ENCODE assay signal across 8 cellular contexts in the genomic region with DNA sequence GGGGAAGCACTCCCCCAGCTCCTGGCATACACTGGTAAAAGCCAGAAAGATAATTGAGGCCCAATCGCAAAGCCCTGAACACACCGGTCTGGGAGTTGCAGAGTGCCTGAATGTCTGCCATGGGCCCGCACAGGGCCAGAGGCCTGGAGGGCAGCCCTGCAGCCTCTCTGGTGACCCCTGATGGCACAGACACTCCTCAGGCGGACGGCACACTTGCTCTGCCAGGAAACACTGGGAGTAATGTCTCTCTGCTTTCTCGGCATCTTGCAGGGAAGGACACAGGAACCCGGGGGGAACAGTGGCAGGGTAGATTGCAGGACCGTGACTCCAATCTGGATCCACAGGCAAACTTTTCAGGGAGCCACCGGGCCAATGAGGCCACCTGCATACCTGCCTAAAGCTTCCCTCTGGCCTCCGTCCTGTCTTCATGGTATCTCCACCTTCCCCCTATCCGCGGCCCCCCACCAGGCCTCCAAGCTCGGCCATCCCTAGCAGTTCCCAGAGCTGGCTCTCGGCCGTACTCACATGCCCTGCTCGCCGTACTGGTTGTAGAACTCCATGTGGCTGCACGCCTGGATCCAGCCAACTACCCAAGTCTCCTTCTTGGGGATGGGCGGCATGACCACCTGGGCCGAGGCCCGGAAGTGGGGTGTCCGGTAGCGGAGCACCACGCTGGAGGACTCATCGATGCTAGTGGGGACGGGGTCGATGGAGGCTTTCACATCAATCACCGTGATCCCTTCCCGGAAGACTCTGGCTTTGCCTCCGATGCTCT. TPM values are rescaled to one million over a fixed set of nuclear protein-coding genes. Genes with fewer than 3 reads are reported as not detected.
A peak's percentile ranks its signal among the peaks of the same experiment; 100 is the strongest.
DNase-seq lines count a peak whose midpoint lies in the region; ATAC-seq and TF ChIP-seq lines count a peak whose summit lies in the region.

No MANE protein-coding gene starts in this region.

- TF ChIP-seq CTCF in GM12874 (IDR thresholded peaks at IDR 0.05; ENCODE audit: insufficient read depth, low read depth, low read length): peak; percentile 66
- peak; percentile 69 for TF ChIP-seq CTCF in endodermal cell (conservative IDR thresholded peaks at IDR 0.05)
- TF ChIP-seq CTCF in prostate gland (IDR thresholded peaks at IDR 0.05): no peak

- no peaks in the 10 kb centered on the region for H3K36me3 Mint-ChIP-seq in endodermal cell (ENCODE audit: low read depth)

- ATAC-seq in HG03045 (IDR thresholded peaks at IDR 0.05; ENCODE audit: unreplicated experiment) (no peak), HG03571 (IDR thresholded peaks at IDR 0.05; ENCODE audit: unreplicated experiment) (no peak)

- H3K4me3 Mint-ChIP-seq in endodermal cell: peak overlapping the region; percentile 55

- H3K36me3 ChIP-seq in NT2/D1 (ENCODE audit: insufficient read depth, insufficient read length, low read length) (no peaks in the 10 kb centered on the region), endodermal cell (ENCODE audit: control insufficient read depth, insufficient read depth, low read length) (no peaks in the 10 kb centered on the region), prostate gland (no peaks in the 10 kb centered on the region)

- H3K27ac ChIP-seq in endodermal cell (ENCODE audit: low read depth, low read length) (no peak overlapping the region), prostate gland (no peak overlapping the region)

- H3K4me3 ChIP-seq in NT2/D1 (ENCODE audit: insufficient read length, low read depth): no peak overlapping the region
- H3K4me3 ChIP-seq in endodermal cell (ENCODE audit: low read length): no peak overlapping the region
- peak overlapping the region; percentile 47 to 63 for H3K4me3 ChIP-seq in prostate gland

- 86 to 87% methylated on average over 28 to 30 of the region's 30 CpGs for WGBS in endodermal cell (ENCODE audit: insufficient coverage in 1 of 2, insufficient read length in 1 of 2), 2 experiments
- WGBS in prostate gland: 86% methylated on average over 30 of the region's 30 CpGs

- peaks cover 15% of the 10 kb centered on the region for H3K4me1 Mint-ChIP-seq in endodermal cell

- TF ChIP-seq POLR2A in prostate gland (IDR thresholded peaks at IDR 0.05): no peak

- no peak overlapping the region for H3K27ac Mint-ChIP-seq in endodermal cell

- H3K9me3 ChIP-seq in NT2/D1 (ENCODE audit: insufficient read depth, low read length) (no peaks in the 10 kb centered on the region), endodermal cell (ENCODE audit: control insufficient read depth, low read length) (no peaks in the 10 kb centered on the region), prostate gland (no peaks in the 10 kb centered on the region)

- peaks cover 25% of the 10 kb centered on the region for H3K27me3 Mint-ChIP-seq in endodermal cell (ENCODE audit: insufficient read depth)

- no peaks in the 10 kb centered on the region for H3K9me3 Mint-ChIP-seq in endodermal cell

- intact Hi-C loops in prostate gland (cut with DNase I): loop anchor here (5.0 kb wide), 1 partner anchor 52 kb away; no protein-coding TSS in a partner anchor

- H3K9ac ChIP-seq in NT2/D1 (ENCODE audit: insufficient read length, low read depth) (peak overlapping the region; percentile 53), endodermal cell (ENCODE audit: extremely low read depth, low read length, poor library complexity, severe bottlenecking) (no peak overlapping the region)

- H3K27me3 ChIP-seq in NT2/D1 (ENCODE audit: insufficient read depth, insufficient read length) (peaks cover 17% of the 10 kb centered on the region), endodermal cell (ENCODE audit: control insufficient read depth, insufficient read depth, low read length, poor library complexity, severe bottlenecking) (peaks cover 16% of the 10 kb centered on the region), prostate gland (replicated peaks; ENCODE audit: insufficient read depth) (no peaks in the 10 kb centered on the region)

- peaks cover 31% of the 10 kb centered on the region for H3K4me1 ChIP-seq in NT2/D1 (ENCODE audit: insufficient read depth, insufficient read length)
- H3K4me1 ChIP-seq in endodermal cell (ENCODE audit: control insufficient read depth, insufficient read depth, low read length): no peaks in the 10 kb centered on the region
- no peaks in the 10 kb centered on the region for H3K4me1 ChIP-seq in prostate gland (replicated peaks)

- no peak for DNase-seq in NT2/D1 (ENCODE audit: low read depth, low spot score)
- peak; percentile 83 for DNase-seq in endodermal cell
- DNase-seq in prostate gland (ENCODE audit: low spot score): no peak
- DNase-seq in NCI-H345 treated with DMSO at 0.1 percent for 48 hours (lab: John Stamatoyannopoulos, UW; ENCODE audit: unreplicated experiment): no peak
- no peak for DNase-seq in mesenteric fat pad (ENCODE audit: low spot score)

RNA-seq across cellular contexts. Expression of a gene that starts 0.8 kb away (rescaled TPM):
- 1 to 10 TPM; 5.5 to 5.6 TPM for total RNA-seq in endodermal cell
- 3.0 TPM for polyA plus RNA-seq in endodermal cell (2013, experiment 1 of 2)
- polyA plus RNA-seq in endodermal cell (2013, experiment 2 of 2): 2.8 TPM
- total RNA-seq in prostate gland: 10 to 100 TPM in 1 of 2 donors, under 1 TPM in 1; 0.73 to 16.4 TPM
- 6.3 TPM for total RNA-seq in mesenteric fat pad

RNA-seq across cellular contexts. Expression of a gene that starts 14.0 kb away (rescaled TPM):
- 1 to 10 TPM; 4.1 to 5.6 TPM for total RNA-seq in endodermal cell
- 3.6 TPM for polyA plus RNA-seq in endodermal cell (2013, experiment 1 of 2)
- 3.0 TPM for polyA plus RNA-seq in endodermal cell (2013, experiment 2 of 2)
- total RNA-seq in prostate gland: 10 to 100 TPM in 1 of 2 donors, 1 to 10 TPM in 1; 2.0 to 32.5 TPM
- total RNA-seq in mesenteric fat pad: 13.9 TPM

Comparison
In these comparisons a context has a peak if more than half of its experiments do, and no peak if none do; other contexts are left out.
1. CTCF ChIP-seq: peak in GM12874 (single experiment) and endodermal cell (single experiment); none in prostate gland (0 of 4).
2. H3K4me3 ChIP-seq: peak in prostate gland (2 of 2); none in NT2/D1 (single experiment) and endodermal cell (single experiment).